Comparison of ENCODE assay signal across 1 cellular context in genomic region chr18:77103991-77104521, GRCh38.
TF ChIP-seq lines count a peak whose summit lies in the region.

No MANE protein-coding gene starts in this region.

TF ChIP-seq in GM23338, 12 proteins besides CTCF, POLR2A, EP300 and RAD21 (continued from another document):
- TF ChIP-seq ZNF462 (CRISPR knock-in tag; IDR thresholded peaks at IDR 0.05) (no peak), ZNF331 (CRISPR knock-in tag; IDR thresholded peaks at IDR 0.05; ENCODE audit: low read depth) (no peak), EZH2 (IDR thresholded peaks at IDR 0.05; ENCODE audit: low read depth, unreplicated experiment) (no peak), JUNB (IDR thresholded peaks at IDR 0.05; ENCODE audit: unreplicated experiment) (no peak), STAT1 (IDR thresholded peaks at IDR 0.05; ENCODE audit: unreplicated experiment) (no peak)
